Comparison of ENCODE assay signal across 27 cellular contexts in genomic region chr1:22507582-22507981, GRCh38. TPM values are rescaled to one million over a fixed set of nuclear protein-coding genes. Genes with fewer than 3 reads are reported as not detected.
A peak's percentile ranks its signal among the peaks of the same experiment; 100 is the strongest.
DNase-seq lines count a peak whose midpoint lies in the region; ATAC-seq, FAIRE-seq and TF ChIP-seq lines count a peak whose summit lies in the region.
"Had no signal": no experiment of that assay in that cellular context is flagged by ENCODE, and none has a peak within 500 bp of the region (broad histone marks: within the 10 kb centered on the region; RNA-seq: fewer than 3 reads in every experiment).

No MANE protein-coding gene starts in this region.

- peaks cover 0 to 17% (median under 1%) of the 10 kb centered on the region in 3 donors for H3K36me3 ChIP-seq in pancreas

- FAIRE-seq in pancreas (lab: Jason Lieb, UNC), result no peak
- FAIRE-seq: A204.1, endothelial cell of umbilical vein had no signal

- no peaks in the 10 kb centered on the region for H3K27me3 ChIP-seq in pancreas
- H3K27me3 ChIP-seq: brain microvascular endothelial cell, hepatocyte, SJCRH30 had no signal

- peak; percentile 38 for DNase-seq in DMS53 (lab: John Stamatoyannopoulos, UW)
- no peak for DNase-seq in DMS53 treated with DMSO at 0.1 percent for 48 hours (lab: John Stamatoyannopoulos, UW; ENCODE audit: unreplicated experiment)
- peak; percentile 68 to 78 for DNase-seq in NCI-H187 (lab: John Stamatoyannopoulos, UW)
- DNase-seq in NCI-H69 (lab: John Stamatoyannopoulos, UW), result peak; percentile 98
- no peak for DNase-seq in pancreas
- no peak for DNase-seq in HT-29 (ENCODE audit: low spot score)
- DNase-seq in A172 (ENCODE audit: low spot score), result no peak
- no peak for DNase-seq in anterior cingulate cortex (lab: John Stamatoyannopoulos, UW)
- DNase-seq: activated B cell treated with CpG ODN at 0.5 μM for 24 hours; activated CD8-positive, alpha-beta T cell treated with anti-CD3 and anti-CD28 coated beads, Interleukin-2, amount 10 ng/mL, durations not matched to agents 7 days and 5 days; activated naive CD8-positive, alpha-beta T cell treated with anti-CD3 and anti-CD28 coated beads for 36 hours; brain microvascular endothelial cell; Kasumi-1; mesenchymal stem cell; NCI-H446 treated with DMSO at 0.1 percent for 48 hours; PC-3; SJCRH30 had no signal

- intact Hi-C loops in pancreas (cut with DNase I), result loop anchor here in 1 of 3 donors (10.0 kb wide), 1 partner anchor 53 kb away; the partner anchor contains the start of gene ZBTB40

- peaks cover 25 to 51% (median 49%) of the 10 kb centered on the region in 3 donors for H3K4me1 ChIP-seq in pancreas

- ATAC-seq in pancreas, result peak; percentile 23 to 52 (median 34)
- ATAC-seq: activated CD8-positive, alpha-beta T cell treated with anti-CD3 and anti-CD28 coated beads, Interleukin-2, amount 10 ng/mL, durations not matched to agents 7 days and 5 days; PC-3 had no signal

- no peak for TF ChIP-seq CTCF in pancreas (IDR thresholded peaks at IDR 0.05)

- H3K4me3 ChIP-seq in pancreas, result no peak overlapping the region
- H3K4me3 ChIP-seq: coronary artery, hepatocyte, SJCRH30 had no signal

- H3K9me3 ChIP-seq in pancreas, result no peaks in the 10 kb centered on the region
- H3K9me3 ChIP-seq: SJCRH30 had no signal

- WGBS in pancreas, 2 donors, result 57 to 60% methylated on average over 10 of the region's 10 CpGs

- peak overlapping the region in 2 of 4 donors; percentile 70 to 71 for H3K27ac ChIP-seq in pancreas
- H3K27ac ChIP-seq: brain microvascular endothelial cell, coronary artery, hepatocyte, SJCRH30 had no signal

RNA-seq across cellular contexts. Expression of gene EPHA8, which starts 55.7 kb away (rescaled TPM):
- 1 to 10 TPM in 3 of 6 donors, under 1 TPM in 3; 0.57 to 2.4 (median 0.86) TPM for total RNA-seq in pancreas
- 1 to 10 TPM; 2.7 to 8.1 TPM for polyA plus RNA-seq in pancreas
- total RNA-seq in HT-29 (2014; rRNA removed; shearing (Covaris generic)), result not detected in 2 replicates
- total RNA-seq in A172 (2014; rRNA removed; shearing (Covaris generic)), result not detected in 2 replicates
- total RNA-seq: activated B cell treated with CpG ODN at 0.5 μM for 24 hours; activated CD8-positive, alpha-beta T cell treated with anti-CD3 and anti-CD28 coated beads, Interleukin-2, amount 10 ng/mL, durations not matched to agents 7 days and 5 days; activated naive CD8-positive, alpha-beta T cell treated with anti-CD3 and anti-CD28 coated beads for 36 hours; activated T-helper 1 cell treated with anti-CD3 and anti-CD28 coated beads, Interleukin-12 subunit alpha, Interleukin-12 subunit beta, Interleukin-2, Interleukin-4 antibody, amounts not matched to agents 30 ng/mL and 10 ng/mL and 1 ng/mL, durations not matched to agents 14 hours and 24 hours and 36 hours; endothelial cell of umbilical vein; fibroblast of villous mesenchyme; hepatocyte; kidney epithelial cell; renal cortical epithelial cell; T-helper 2 cell treated with Interferon-gamma antibody and Interleukin-4, amounts not matched to agents 100 ng/mL and 5 ng/mL, for 36 hours had no signal
- polyA plus RNA-seq: BJ, endothelial cell of umbilical vein, hepatocyte had no signal

RNA-seq across cellular contexts. Expression of gene ZBTB40, which starts 55.9 kb away (rescaled TPM):
- total RNA-seq in pancreas, result 10 to 100 TPM in 3 of 6 donors, 1 to 10 TPM in 3; 6.2 to 16.0 (median 9.8) TPM
- polyA plus RNA-seq in pancreas, result 1 to 10 TPM; 9.0 to 9.8 TPM
- 10.4 and 11.9 TPM in 2 replicates for total RNA-seq in HT-29 (2014; rRNA removed; shearing (Covaris generic))
- 11.0 and 11.8 TPM in 2 replicates for total RNA-seq in A172 (2014; rRNA removed; shearing (Covaris generic))

Comparison
In these comparisons a context has a peak if more than half of its experiments do, and no peak if none do; other contexts are left out.
1. DNase-seq: peak in DMS53 (single experiment), NCI-H187 (2 of 2) and NCI-H69 (single experiment); none in DMS53 treated with DMSO at 0.1 percent for 48 hours (single experiment), pancreas (0 of 6), HT-29 (single experiment), A172 (single experiment) and anterior cingulate cortex (0 of 58).